Comparison of ENCODE assay signal across 11 cellular contexts in the genomic region with DNA sequence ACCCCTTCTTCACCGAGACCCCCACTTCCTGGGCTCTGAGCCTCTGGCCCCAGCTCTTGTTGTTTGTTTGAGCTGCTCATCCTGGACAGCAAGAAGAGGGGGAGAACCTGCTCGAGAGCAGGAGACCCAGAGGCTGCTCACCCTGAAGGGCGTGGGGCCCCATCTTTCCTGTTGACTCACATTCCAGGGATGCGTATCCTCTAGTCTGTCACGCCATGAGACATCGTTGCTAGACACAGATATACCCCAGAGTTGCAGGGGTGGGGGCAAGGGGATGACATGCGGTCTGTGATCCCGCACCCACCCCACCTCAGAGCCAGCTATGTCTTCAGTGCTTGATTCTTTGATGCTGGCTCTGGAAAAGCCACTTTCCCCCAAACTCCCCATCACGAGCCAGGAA. TPM values are rescaled to one million over a fixed set of nuclear protein-coding genes. Genes with fewer than 3 reads are reported as not detected.
DNase-seq lines count a peak whose midpoint lies in the region; ATAC-seq and TF ChIP-seq lines count a peak whose summit lies in the region.
"Had no signal": no experiment of that assay in that cellular context is flagged by ENCODE, and none has a peak within 500 bp of the region (broad histone marks: within the 10 kb centered on the region; RNA-seq: fewer than 3 reads in every experiment).

No MANE protein-coding gene starts in this region.

- ATAC-seq in HG03432 (IDR thresholded peaks at IDR 0.05; ENCODE audit: unreplicated experiment): no peak

- no peaks in the 10 kb centered on the region for H3K79me2 ChIP-seq in mammary epithelial cell (ENCODE audit: insufficient read depth, low read length)

- H3K36me3 ChIP-seq in mammary epithelial cell (ENCODE audit: insufficient read depth, low read length): peaks cover 2% of the 10 kb centered on the region

- H3K4me3 Mint-ChIP-seq in MCF 10A (ENCODE audit: unreplicated experiment) (no peak overlapping the region), type B pancreatic cell (peak overlapping the region; percentile 74)
- H3K4me3 Mint-ChIP-seq: T-helper 1 cell treated with Interleukin-12 subunit alpha and Interleukin-12 subunit beta and Interleukin-4 antibody, amounts not matched to agents 30 μg/mL and 1 μg/mL, for 36 hours had no signal

- H3K27me3 ChIP-seq in mammary epithelial cell (ENCODE audit: insufficient read depth, low read length): no peaks in the 10 kb centered on the region
- H3K27me3 ChIP-seq: dorsolateral prefrontal cortex had no signal

- DNase-seq in MCF 10A (ENCODE audit: unreplicated experiment) (no peak), mammary epithelial cell (no peak), amniotic stem cell (lab: John Stamatoyannopoulos, UW) (peak; percentile 8), iris pigment epithelial cell (ENCODE audit: low read depth) (peak; percentile 66), type B pancreatic cell (ENCODE audit: extremely low spot score, unreplicated experiment) (no peak), C1 segment of cervical spinal cord (lab: John Stamatoyannopoulos, UW) (no peak), RKO (ENCODE audit: low spot score) (no peak)

- no peak overlapping the region for H3K27ac ChIP-seq in mammary epithelial cell (ENCODE audit: insufficient read depth, low read depth, low read length)
- H3K27ac ChIP-seq: KMS-11 had no signal

- 67% methylated on average over 6 of the region's 9 CpGs for WGBS in mammary epithelial cell (ENCODE audit: low coverage, missing lambda C conversion rate)

- H3K9me3 ChIP-seq in mammary epithelial cell (replicated peaks; ENCODE audit: insufficient read depth, low read length): no peaks in the 10 kb centered on the region

- H3K27ac Mint-ChIP-seq in MCF 10A (ENCODE audit: low read depth, unreplicated experiment) (peak overlapping the region; percentile 17), type B pancreatic cell (peak overlapping the region; percentile 98)
- H3K27ac Mint-ChIP-seq: T-helper 1 cell treated with Interleukin-12 subunit alpha and Interleukin-12 subunit beta and Interleukin-4 antibody, amounts not matched to agents 30 μg/mL and 1 μg/mL, for 36 hours had no signal

- H3K9me3 Mint-ChIP-seq in MCF 10A (ENCODE audit: unreplicated experiment) (no peaks in the 10 kb centered on the region), type B pancreatic cell (no peaks in the 10 kb centered on the region)
- H3K9me3 Mint-ChIP-seq: T-helper 1 cell treated with Interleukin-12 subunit alpha and Interleukin-12 subunit beta and Interleukin-4 antibody, amounts not matched to agents 30 μg/mL and 1 μg/mL, for 36 hours had no signal

- H3K4me2 ChIP-seq in mammary epithelial cell (ENCODE audit: insufficient read depth, low read depth, low read length): no peak overlapping the region
- H3K4me2 ChIP-seq: KMS-11 had no signal

- H4K20me1 ChIP-seq in mammary epithelial cell (ENCODE audit: insufficient read depth, low read length): no peaks in the 10 kb centered on the region

- POLR2A ChIA-PET in MCF 10A (lab: Yijun Ruan, JAX): interaction anchor here (0.9 to 1.8 kb wide), 4 partner anchors 16 to 217 kb away, joined by 3 to 4 read pairs (median 4); a partner anchor contains a TSS

- intact Hi-C loops in MCF 10A (cut with micrococcal nuclease): loop anchor here (2.0 to 5.0 kb wide), 2 partner anchors 66 to 132 kb away; no protein-coding TSS in a partner anchor
- intact Hi-C loops in mammary epithelial cell (cut with micrococcal nuclease): no loop called here

- H3K27me3 Mint-ChIP-seq in MCF 10A (ENCODE audit: insufficient read depth, unreplicated experiment) (peaks cover 5% of the 10 kb centered on the region), type B pancreatic cell (no peaks in the 10 kb centered on the region)

- H3K9ac ChIP-seq in mammary epithelial cell (ENCODE audit: insufficient read depth, low read length): no peak overlapping the region
- H3K9ac ChIP-seq: KMS-11 had no signal

- CTCF ChIA-PET in MCF 10A (lab: Yijun Ruan, JAX): interaction anchor here (0.6 to 2.3 kb wide), 4 partner anchors 12 to 1081 kb away, joined by 3 to 9 read pairs (median 4); no protein-coding TSS in a partner anchor
- CTCF ChIA-PET in mammary epithelial cell (lab: Charles Lee; ENCODE audit: low non-redundant PET): no interaction called here

- BruUV-seq in MCF 10A (replicated peaks; lab: Mats Ljungman, UMichigan) (no TSS peak), mammary epithelial cell (replicated peaks; lab: Mats Ljungman, UMichigan) (no TSS peak)

- TF ChIP-seq CTCF in MCF 10A (IDR thresholded peaks at IDR 0.05; ENCODE audit: unreplicated experiment) (no peak), mammary epithelial cell (conservative IDR thresholded peaks at IDR 0.05 in 1 of 2, IDR thresholded peaks at IDR 0.05 in 1 of 2; ENCODE audit: extremely low read depth in 1 of 2, insufficient read depth in 1 of 2, low read depth in 1 of 2, low read length in 2 of 2) (no peak), type B pancreatic cell (conservative IDR thresholded peaks at IDR 0.05) (no peak)

- dilution Hi-C loops in mammary epithelial cell (cut with HindIII; ENCODE audit: low sequenced_read_pairs): loop anchor here (5.0 kb wide), 1 partner anchor 292 kb away; a partner anchor contains a TSS

- H3K4me1 Mint-ChIP-seq in MCF 10A (ENCODE audit: insufficient read depth, unreplicated experiment) (peaks cover 36% of the 10 kb centered on the region), type B pancreatic cell (ENCODE audit: unreplicated experiment) (peaks cover 37% of the 10 kb centered on the region)

- no peak overlapping the region for H2AFZ ChIP-seq in mammary epithelial cell (ENCODE audit: low read depth, low read length)

- H3K36me3 Mint-ChIP-seq in MCF 10A (ENCODE audit: insufficient read depth, unreplicated experiment) (peaks cover 61% of the 10 kb centered on the region), type B pancreatic cell (peaks cover 20% of the 10 kb centered on the region)

- in situ Hi-C loops in mammary epithelial cell (cut with MboI; ENCODE audit: low sequenced_read_pairs in 2 of 2): no loop called here

- H3K4me3 ChIP-seq in mammary epithelial cell (replicated peaks in 1 of 3; ENCODE audit: insufficient read depth in 1 of 3, low read depth in 2 of 3, low read length in 3 of 3): no peak overlapping the region
- H3K4me3 ChIP-seq: dorsolateral prefrontal cortex had no signal

- peaks cover 5% of the 10 kb centered on the region for H3K4me1 ChIP-seq in mammary epithelial cell (ENCODE audit: insufficient read depth, low read length)

RNA-seq across cellular contexts. Expression of a gene that starts 5.7 kb away (rescaled TPM):
- total RNA-seq in MCF 10A (2022) (3.0 and 4.3 TPM in 2 replicates), mammary epithelial cell (under 1 TPM; 0.17 to 0.82 TPM), type B pancreatic cell (ENCODE audit: low replicate concordance) (20.8 and 22.2 TPM in 2 replicates)
- 0.16 TPM for polyA plus RNA-seq in mammary epithelial cell
- polyA minus RNA-seq in mammary epithelial cell: not detected

RNA-seq across cellular contexts. Expression of a gene that starts 13.2 kb away (rescaled TPM):
- total RNA-seq in MCF 10A (2022) (65.6 and 86.5 TPM in 2 replicates), mammary epithelial cell (10 to 100 TPM; 20.3 to 69.0 TPM), type B pancreatic cell (ENCODE audit: low replicate concordance) (95.8 and 99.3 TPM in 2 replicates)
- 41.5 TPM for polyA plus RNA-seq in mammary epithelial cell
- 97.4 TPM for polyA minus RNA-seq in mammary epithelial cell

RNA-seq across cellular contexts. Expression of a gene that starts 15.2 kb away (rescaled TPM):
- total RNA-seq in MCF 10A (2022): 4.8 and 5.8 TPM in 2 replicates
- total RNA-seq in mammary epithelial cell: 1 to 10 TPM; 4.7 to 5.7 TPM
- polyA plus RNA-seq in mammary epithelial cell: 5.6 TPM
- polyA minus RNA-seq in mammary epithelial cell: 1.2 TPM
- total RNA-seq in type B pancreatic cell (ENCODE audit: low replicate concordance): 8.4 and 10.1 TPM in 2 replicates

RNA-seq across cellular contexts. Expression of a gene that starts 36.9 kb away (rescaled TPM):
- total RNA-seq in MCF 10A (2022) (0.17 and 0.19 TPM in 2 replicates), mammary epithelial cell (1 to 10 TPM in 1 of 2 donors, under 1 TPM in 1; 0.17 to 1.4 TPM), type B pancreatic cell (ENCODE audit: low replicate concordance) (1.00 and 2.7 TPM in 2 replicates)
- polyA plus RNA-seq in mammary epithelial cell: 0.16 TPM
- not detected for polyA minus RNA-seq in mammary epithelial cell

RNA-seq across cellular contexts. Expression of a gene that starts 39.1 kb away (rescaled TPM):
- 3.7 and 5.4 TPM in 2 replicates for total RNA-seq in MCF 10A (2022)
- 10 to 100 TPM; 10.0 to 15.6 TPM for total RNA-seq in mammary epithelial cell
- polyA plus RNA-seq in mammary epithelial cell: 13.5 TPM
- 14.8 TPM for polyA minus RNA-seq in mammary epithelial cell
- total RNA-seq in type B pancreatic cell (ENCODE audit: low replicate concordance): 44.1 and 46.9 TPM in 2 replicates

Comparison
In these comparisons a context has a peak if more than half of its experiments do, and no peak if none do; other contexts are left out.
1. DNase-seq: peak in amniotic stem cell (single experiment) and iris pigment epithelial cell (single experiment); none in MCF 10A (single experiment), mammary epithelial cell (single experiment), type B pancreatic cell (single experiment), C1 segment of cervical spinal cord (0 of 14) and RKO (single experiment).